In genomic region chr12:22334696-22335290, GRCh38 we compare ENCODE assay signal across 1 cellular context.
TF ChIP-seq lines count a peak whose summit lies in the region.

TSS of gene ST8SIA1 (minus strand) at chr12:22334707. CDS start at chr12:22334232, 475 bp downstream.

TF ChIP-seq in H1, 55 proteins besides CTCF, POLR2A, EP300 and RAD21:
- TF ChIP-seq KDM1A (IDR thresholded peaks at IDR 0.05; ENCODE audit: borderline replicate concordance, low read length) = peak; percentile 45; the same call in 1 of the 2 replicates
- no peak for TF ChIP-seq SUZ12 (IDR thresholded peaks at IDR 0.05; ENCODE audit: low read length)
- TF ChIP-seq SIN3A (conservative IDR thresholded peaks at IDR 0.05 in 1 of 2, IDR thresholded peaks at IDR 0.05 in 1 of 2; ENCODE audit: low read depth in 1 of 2, low read length in 2 of 2) = peak; percentile 12 to 36; a peak in 1 of 4 replicates
